Comparison of ENCODE assay signal across 9 cellular contexts in the genomic region with DNA sequence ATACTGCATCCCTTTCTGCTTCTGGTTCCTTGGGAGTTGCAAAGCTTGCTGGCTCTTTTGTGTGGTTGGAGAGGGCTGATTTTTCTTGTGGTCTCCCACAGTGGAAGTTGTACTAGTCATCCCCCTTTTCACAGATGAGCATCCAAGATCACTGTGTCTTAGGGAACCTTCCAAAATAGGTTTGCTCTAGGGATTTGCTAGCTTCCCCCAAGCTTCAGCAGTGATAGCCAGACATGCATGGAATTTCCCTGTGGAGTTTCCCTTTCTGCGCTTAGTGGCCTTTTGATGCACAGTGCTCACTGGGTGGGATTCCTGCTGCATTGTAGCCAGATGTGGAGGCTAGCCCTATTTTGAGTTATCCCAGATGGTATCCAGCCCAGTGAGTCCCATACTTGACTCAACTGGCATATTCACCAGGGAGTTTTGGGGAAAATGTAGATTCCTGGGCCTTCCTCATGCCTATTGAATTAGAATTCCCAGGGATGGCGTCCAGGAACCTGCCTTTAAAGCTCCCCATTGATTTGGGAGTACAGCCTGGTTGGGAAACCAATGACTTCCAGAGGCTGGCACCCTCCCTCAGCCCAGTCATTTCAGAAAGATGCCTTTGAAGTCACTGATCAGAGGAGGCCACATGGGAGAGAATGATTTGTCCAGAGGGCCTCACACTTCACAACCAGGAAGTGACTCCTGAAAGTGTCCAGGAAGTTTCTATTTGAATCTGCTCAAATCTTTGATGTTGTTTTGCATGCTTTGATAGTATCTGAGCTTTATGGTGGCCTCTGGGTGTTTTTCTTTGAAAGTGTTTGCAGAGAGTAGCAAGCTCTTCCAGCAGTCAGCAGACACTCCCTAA. TPM values are rescaled to one million over a fixed set of nuclear protein-coding genes. Genes with fewer than 3 reads are reported as not detected.
DNase-seq lines count a peak whose midpoint lies in the region; ATAC-seq, FAIRE-seq and TF ChIP-seq lines count a peak whose summit lies in the region.
"Had no signal": no experiment of that assay in that cellular context is flagged by ENCODE, and none has a peak within 500 bp of the region (broad histone marks: within the 10 kb centered on the region; RNA-seq: fewer than 3 reads in every experiment).

No MANE protein-coding gene starts in this region.

- intact Hi-C loops in pancreas (cut with DNase I): no loop called here

- no peak for TF ChIP-seq CTCF in DND-41 (IDR thresholded peaks at IDR 0.05; ENCODE audit: borderline replicate concordance, extremely low read depth, low read length, poor library complexity, severe bottlenecking)
- no peak for TF ChIP-seq CTCF in pancreas (IDR thresholded peaks at IDR 0.05)

- peaks cover 6% of the 10 kb centered on the region; the same call in 1 of the 2 replicates for H3K79me2 ChIP-seq in DND-41 (ENCODE audit: insufficient read depth, low read length)

- H3K4me1 ChIP-seq in DND-41 (ENCODE audit: insufficient read depth, low read length): peaks cover 40% of the 10 kb centered on the region
- H3K4me1 ChIP-seq in adipocyte (ENCODE audit: control insufficient read depth, insufficient read depth, low read length): peaks cover 40% of the 10 kb centered on the region
- H3K4me1 ChIP-seq in pancreas: peaks cover 0 to 18% (median 0%) of the 10 kb centered on the region in 3 donors

- H3K27ac ChIP-seq in DND-41 (ENCODE audit: low read length) (no peak overlapping the region), pancreas (peak overlapping the region in 2 of 4 donors; percentile 44 to 56)
- H3K27ac ChIP-seq: parathyroid adenoma had no signal

- ATAC-seq in DND-41 (ENCODE audit: insufficient read depth, low read depth) (peak; percentile 44), pancreas (peak in 3 of 4 donors; percentile 18 to 41 (median 34)), HG03354 (IDR thresholded peaks at IDR 0.05; ENCODE audit: poor library complexity, severe bottlenecking, unreplicated experiment) (no peak)

- DNase-seq in DND-41: peak; percentile 16
- DNase-seq in LHCN-M2 (ENCODE audit: low read depth): peak; percentile 55
- DNase-seq in adipocyte (ENCODE audit: low read depth): peak; percentile 62
- no peak for DNase-seq in pancreas
- no peak for DNase-seq in central memory CD4-positive, alpha-beta T cell
- no peak for DNase-seq in NK-92 (lab: John Stamatoyannopoulos, UW; ENCODE audit: unreplicated experiment)
- no peak for DNase-seq in UCSD-AML1 (lab: John Stamatoyannopoulos, UW; ENCODE audit: unreplicated experiment)

- no peak overlapping the region for H3K4me2 ChIP-seq in DND-41 (ENCODE audit: insufficient read depth, low read length)

- H3K36me3 ChIP-seq in DND-41 (ENCODE audit: insufficient read depth, low read length) (no peaks in the 10 kb centered on the region), adipocyte (ENCODE audit: control insufficient read depth, insufficient read depth, low read length, severe bottlenecking) (no peaks in the 10 kb centered on the region), pancreas (no peaks in the 10 kb centered on the region)

- H3K9ac ChIP-seq in DND-41 (ENCODE audit: low read depth, low read length) (no peak overlapping the region), adipocyte (ENCODE audit: low read length) (no peak overlapping the region)
- H3K9ac ChIP-seq: parathyroid adenoma had no signal

- H4K20me1 ChIP-seq in DND-41 (ENCODE audit: insufficient read depth, low read length): 0 out of 2 replicates have a peak, but pooled peaks cover 5% of the 10 kb centered on the region

- no peaks in the 10 kb centered on the region for H3K27me3 ChIP-seq in DND-41 (ENCODE audit: insufficient read depth, low read length, poor library complexity)
- H3K27me3 ChIP-seq in adipocyte (replicated peaks; ENCODE audit: control insufficient read depth, insufficient read depth, low read length): no peaks in the 10 kb centered on the region
- no peaks in the 10 kb centered on the region for H3K27me3 ChIP-seq in pancreas

- H2AFZ ChIP-seq in DND-41 (ENCODE audit: low read depth, low read length): no peak overlapping the region
- H2AFZ ChIP-seq: parathyroid adenoma had no signal

- FAIRE-seq in pancreas (lab: Jason Lieb, UNC): no peak

- H3K9me3 ChIP-seq in DND-41 (ENCODE audit: insufficient read depth, low read length, severe bottlenecking) (no peaks in the 10 kb centered on the region), adipocyte (ENCODE audit: control insufficient read depth, low read length) (no peaks in the 10 kb centered on the region), pancreas (no peaks in the 10 kb centered on the region)

- H3K4me3 ChIP-seq in DND-41 (ENCODE audit: low read depth in 1 of 2, low read length in 2 of 2) (no peak overlapping the region), adipocyte (ENCODE audit: low read length) (peak overlapping the region; percentile 43), pancreas (no peak overlapping the region)

- WGBS in pancreas, 2 donors: 82 to 98% methylated on average over 2 of the region's 2 CpGs

RNA-seq across cellular contexts. Expression of gene PPARD, which starts 25.9 kb away (rescaled TPM):
- total RNA-seq in LHCN-M2 (2014; rRNA removed) (9.5 and 11.0 TPM in 2 replicates), pancreas (10 to 100 TPM in 2 of 6 donors, 1 to 10 TPM in 4; 4.4 to 12.3 (median 6.0) TPM)
- polyA plus RNA-seq in LHCN-M2 (2012): 27.6 TPM
- polyA plus RNA-seq in pancreas: 10 to 100 TPM; 10.3 to 14.1 TPM

Comparison
In these comparisons a context has a peak if more than half of its experiments do, and no peak if none do; other contexts are left out.
1. DNase-seq: peak in DND-41 (single experiment), LHCN-M2 (single experiment) and adipocyte (single experiment); none in pancreas (0 of 6), central memory CD4-positive, alpha-beta T cell (single experiment), NK-92 (single experiment) and UCSD-AML1 (single experiment).